Comparison of ENCODE assay signal across 8 cellular contexts in genomic region chr3:112973325-112974177, GRCh38. TPM values are rescaled to one million over a fixed set of nuclear protein-coding genes. Genes with fewer than 3 reads are reported as not detected.
DNase-seq lines count a peak whose midpoint lies in the region; ATAC-seq, FAIRE-seq and TF ChIP-seq lines count a peak whose summit lies in the region.

No MANE protein-coding gene starts in this region.

- TF ChIP-seq CTCF in CD8-positive, alpha-beta T cell (IDR thresholded peaks at IDR 0.05), result no peak

- no peaks in the 10 kb centered on the region for H3K36me3 Mint-ChIP-seq in CD8-positive, alpha-beta T cell
- no peaks in the 10 kb centered on the region for H3K36me3 Mint-ChIP-seq in activated T-helper 17 cell treated with anti-CD3 and anti-CD28 coated beads, Interleukin-2, amount 50 U/mL, for 72 hours (ENCODE audit: low read depth)

- 73% methylated on average over 4 of the region's 5 CpGs for WGBS in mesenchymal stem cell

- CTCF ChIA-PET in CD8-positive, alpha-beta T cell (lab: Charles Lee), result interaction anchor here (0.9 to 3.7 kb wide), 10 partner anchors 10 to 331 kb away, joined by 3 to 28 read pairs (median 4); no protein-coding TSS in a partner anchor

- H4K91ac ChIP-seq in mesenchymal stem cell (ENCODE audit: low read length), result no peak overlapping the region

- no peak overlapping the region for H4K8ac ChIP-seq in mesenchymal stem cell (ENCODE audit: low read length)

- peaks cover 82% of the 10 kb centered on the region for H3K4me1 Mint-ChIP-seq in CD8-positive, alpha-beta T cell (ENCODE audit: low read depth)
- H3K4me1 Mint-ChIP-seq in activated T-helper 17 cell treated with anti-CD3 and anti-CD28 coated beads, Interleukin-2, amount 50 U/mL, for 72 hours, result peaks cover 39% of the 10 kb centered on the region

- H3K18ac ChIP-seq in mesenchymal stem cell (ENCODE audit: low read depth in 1 of 2, low read length in 2 of 2), result no peak overlapping the region

- no peak overlapping the region for H2AK5ac ChIP-seq in mesenchymal stem cell (ENCODE audit: low read length, severe bottlenecking)

- no peak overlapping the region for H3K4me2 ChIP-seq in mesenchymal stem cell (ENCODE audit: low read length, poor library complexity, severe bottlenecking)

- POLR2A ChIA-PET in CD8-positive, alpha-beta T cell (lab: Charles Lee), result interaction anchor here (1.5 to 2.9 kb wide), 2 partner anchors 17 to 18 kb away, joined by 3 to 15 read pairs; partner anchors contain the start of gene GTPBP8

- no peaks in the 10 kb centered on the region for H3K9me3 Mint-ChIP-seq in CD8-positive, alpha-beta T cell
- H3K9me3 Mint-ChIP-seq in activated T-helper 17 cell treated with anti-CD3 and anti-CD28 coated beads, Interleukin-2, amount 50 U/mL, for 72 hours, result no peaks in the 10 kb centered on the region

- H2BK120ac ChIP-seq in mesenchymal stem cell (ENCODE audit: low read depth, low read length), result no peak overlapping the region

- H3K23ac ChIP-seq in mesenchymal stem cell (ENCODE audit: low read length in 2 of 2), result no peak overlapping the region

- H2AFZ ChIP-seq in mesenchymal stem cell (ENCODE audit: low read depth, low read length), result no peak overlapping the region

- H3K9ac ChIP-seq in mesenchymal stem cell (ENCODE audit: low read length), result no peak overlapping the region

- H3K4me3 ChIP-seq in CD8-positive, alpha-beta T cell (ENCODE audit: low read depth, low read length), result peak overlapping the region; percentile 45
- no peak overlapping the region for H3K4me3 ChIP-seq in mesenchymal stem cell (ENCODE audit: insufficient read depth in 1 of 2, low read depth in 1 of 2, low read length in 2 of 2)

- H3K27me3 Mint-ChIP-seq in CD8-positive, alpha-beta T cell (ENCODE audit: low read depth), result no peaks in the 10 kb centered on the region
- H3K27me3 Mint-ChIP-seq in activated T-helper 17 cell treated with anti-CD3 and anti-CD28 coated beads, Interleukin-2, amount 50 U/mL, for 72 hours, result no peaks in the 10 kb centered on the region

- H2BK12ac ChIP-seq in mesenchymal stem cell (ENCODE audit: low read length in 2 of 2), result no peak overlapping the region

- H3K27ac ChIP-seq in CD8-positive, alpha-beta T cell (ENCODE audit: low read depth, low read length), result peak overlapping the region; percentile 34
- H3K27ac ChIP-seq in mesenchymal stem cell (ENCODE audit: low read length, poor library complexity, severe bottlenecking), result no peak overlapping the region

- no peak for FAIRE-seq in frontal cortex (lab: Jason Lieb, UNC)

- H3K4me3 Mint-ChIP-seq in CD8-positive, alpha-beta T cell, result peak overlapping the region; percentile 93
- peak overlapping the region; percentile 93 for H3K4me3 Mint-ChIP-seq in activated T-helper 17 cell treated with anti-CD3 and anti-CD28 coated beads, Interleukin-2, amount 50 U/mL, for 72 hours

- intact Hi-C loops in CD8-positive, alpha-beta T cell (cut with DNase I, micrococcal nuclease), result loop anchor here in 1 of 2 experiments (2.0 kb wide), 2 partner anchors 17 to 23 kb away; partner anchors contain the start of gene GTPBP8

- peaks cover 66% of the 10 kb centered on the region for H3K4me1 ChIP-seq in CD8-positive, alpha-beta T cell (ENCODE audit: insufficient read depth, low read length)
- H3K4me1 ChIP-seq in mesenchymal stem cell (ENCODE audit: control insufficient read depth, insufficient read depth, low read depth, low read length), result no peaks in the 10 kb centered on the region

- no peaks in the 10 kb centered on the region for H3K9me3 ChIP-seq in CD8-positive, alpha-beta T cell (ENCODE audit: low read length)
- no peaks in the 10 kb centered on the region for H3K9me3 ChIP-seq in mesenchymal stem cell (ENCODE audit: control insufficient read depth, low read length)

- H3K14ac ChIP-seq in mesenchymal stem cell (ENCODE audit: low read length in 2 of 2), result no peak overlapping the region

- H3K4ac ChIP-seq in mesenchymal stem cell (ENCODE audit: low read depth in 1 of 2, low read length in 2 of 2), result no peak overlapping the region

- ATAC-seq in CD8-positive, alpha-beta T cell, result peak; percentile 86
- peak; percentile 87 for ATAC-seq in GM19467 (IDR thresholded peaks at IDR 0.05; ENCODE audit: unreplicated experiment)
- ATAC-seq in HG03469 (IDR thresholded peaks at IDR 0.05; ENCODE audit: unreplicated experiment), result peak; percentile 70
- ATAC-seq in activated T-helper 17 cell treated with anti-CD3 and anti-CD28 coated beads, Interleukin-2, amount 50 U/mL, for 72 hours (replicated peaks), result peak; percentile 84

- H2BK5ac ChIP-seq in mesenchymal stem cell (ENCODE audit: low read depth, low read length, poor library complexity, severe bottlenecking), result no peak overlapping the region

- H3K79me1 ChIP-seq in mesenchymal stem cell (replicated peaks; ENCODE audit: low read length, poor library complexity, severe bottlenecking), result no peaks in the 10 kb centered on the region

- peak overlapping the region; percentile 97 for H3K27ac Mint-ChIP-seq in CD8-positive, alpha-beta T cell
- H3K27ac Mint-ChIP-seq in activated T-helper 17 cell treated with anti-CD3 and anti-CD28 coated beads, Interleukin-2, amount 50 U/mL, for 72 hours, result peak overlapping the region; percentile 91

- no peaks in the 10 kb centered on the region for H3K36me3 ChIP-seq in CD8-positive, alpha-beta T cell (ENCODE audit: insufficient read depth, low read length)
- H3K36me3 ChIP-seq in mesenchymal stem cell (ENCODE audit: control insufficient read depth in 1 of 2, insufficient read depth in 2 of 2, low read depth in 1 of 2, low read length in 2 of 2), result no peaks in the 10 kb centered on the region

- no peaks in the 10 kb centered on the region for H3K27me3 ChIP-seq in CD8-positive, alpha-beta T cell (ENCODE audit: insufficient read depth, low read length)
- peaks cover 0 to 4% of the 10 kb centered on the region in 2 experiments for H3K27me3 ChIP-seq in mesenchymal stem cell (ENCODE audit: control insufficient read depth in 1 of 2, insufficient read depth in 1 of 2, low read length in 2 of 2)

- peak in 3 of 7 experiments; percentile 18 to 35 (median 35) for DNase-seq in CD8-positive, alpha-beta T cell
- DNase-seq in stimulated activated CD4-positive, alpha-beta T cell treated with anti-CD3 and anti-CD28 coated beads, Interleukin-4, amount 100 ng/mL, for 1 hour, result peak; percentile 48
- DNase-seq in frontal cortex (ENCODE audit: low spot score in 2 of 2), result no peak
- no peak for DNase-seq in globus pallidus (ENCODE audit: low spot score)
- DNase-seq in mesenchymal stem cell, result no peak

- no peak overlapping the region for H2BK15ac ChIP-seq in mesenchymal stem cell (ENCODE audit: low read depth, poor library complexity, severe bottlenecking)

RNA-seq across cellular contexts. Expression of gene CD200R1, which starts 1.4 kb away (rescaled TPM):
- 1 to 10 TPM; 1.5 to 2.2 TPM for total RNA-seq in CD8-positive, alpha-beta T cell
- total RNA-seq in activated T-helper 17 cell treated with anti-CD3 and anti-CD28 coated beads, Interleukin-2, amount 50 U/mL, for 72 hours, result 1 to 10 TPM; 5.7 to 6.7 TPM
- 0.82 TPM for total RNA-seq in frontal cortex
- 0.04 TPM for polyA plus RNA-seq in mesenchymal stem cell (2013, experiment 1 of 2)
- not detected for polyA plus RNA-seq in mesenchymal stem cell (2013, experiment 2 of 2)

RNA-seq across cellular contexts. Expression of gene GTPBP8, which starts 17.2 kb away (rescaled TPM):
- 10 to 100 TPM; 20.1 to 22.3 TPM for total RNA-seq in CD8-positive, alpha-beta T cell
- 10 to 100 TPM; 18.8 to 23.6 TPM for total RNA-seq in activated T-helper 17 cell treated with anti-CD3 and anti-CD28 coated beads, Interleukin-2, amount 50 U/mL, for 72 hours
- total RNA-seq in frontal cortex, result 23.6 TPM
- polyA plus RNA-seq in mesenchymal stem cell (2013, experiment 1 of 2), result 37.4 TPM
- 37.3 TPM for polyA plus RNA-seq in mesenchymal stem cell (2013, experiment 2 of 2)
